In the genomic region with DNA sequence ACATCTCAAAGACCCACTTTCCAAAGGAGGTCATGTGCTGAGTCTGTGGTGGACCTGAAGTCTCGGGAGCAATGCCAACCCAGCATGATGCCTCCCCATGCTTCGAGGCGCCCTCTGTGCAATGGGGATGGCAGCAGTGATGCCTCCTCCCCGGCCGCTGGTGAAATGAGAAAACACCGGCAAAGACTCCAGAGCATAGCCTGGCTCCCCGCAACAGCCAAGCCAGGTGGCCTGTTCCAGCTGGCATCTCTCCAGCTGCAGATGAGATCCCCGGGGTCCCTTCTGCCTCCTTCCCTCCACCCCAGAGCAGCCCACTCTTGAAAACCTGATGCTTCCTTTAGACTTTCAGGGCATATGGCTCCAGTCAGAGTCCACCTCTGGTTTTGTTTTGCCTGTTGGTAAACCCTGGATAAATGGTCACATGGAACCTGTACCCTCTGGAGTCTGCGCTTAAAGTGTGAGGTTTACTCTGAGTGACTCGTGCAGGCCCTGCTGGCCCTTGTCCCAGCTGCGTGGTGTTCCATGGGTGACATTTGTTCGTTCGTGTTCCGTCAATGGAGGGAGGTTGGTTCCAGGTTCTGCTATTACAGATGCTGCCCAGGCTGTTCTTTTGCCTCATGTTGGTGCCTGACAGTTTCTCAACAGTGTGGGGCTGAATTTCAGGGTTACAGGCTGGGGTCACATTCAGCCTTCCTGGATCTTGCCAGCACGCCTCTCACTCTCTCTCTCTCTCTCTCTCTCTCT, we compare ENCODE assay signal across 19 cellular contexts.
DNase-seq lines count a peak whose midpoint lies in the region; ATAC-seq and TF ChIP-seq lines count a peak whose summit lies in the region.
"Had no signal": no experiment of that assay in that cellular context is flagged by ENCODE, and none has a peak within 500 bp of the region (broad histone marks: within the 10 kb centered on the region; RNA-seq: fewer than 3 reads in every experiment).

No MANE protein-coding gene starts in this region.

- H3K23ac ChIP-seq in neuronal stem cell (ENCODE audit: low read depth, low read length, poor library complexity): no peak overlapping the region

- peaks cover 7 to 32% of the 10 kb centered on the region in 2 donors for H3K4me1 ChIP-seq in neuronal stem cell (ENCODE audit: control insufficient read depth in 2 of 2, insufficient read depth in 1 of 2, low read depth in 1 of 2, low read length in 2 of 2)
- H3K4me1 ChIP-seq: prostate gland had no signal

- peaks cover 0 to 16% (median 0%) of the 10 kb centered on the region in 3 experiments for H3K27me3 ChIP-seq in neuronal stem cell (ENCODE audit: control insufficient read depth in 3 of 3, insufficient read depth in 3 of 3, low read depth in 1 of 3, low read length in 3 of 3)
- H3K27me3 ChIP-seq: spleen had no signal

- H2BK5ac ChIP-seq in neuronal stem cell (ENCODE audit: low read length): no peak overlapping the region

- H2AFZ ChIP-seq in neuronal stem cell (ENCODE audit: low read length): no peak overlapping the region

- H4K8ac ChIP-seq in neuronal stem cell (ENCODE audit: low read depth, low read length): no peak overlapping the region

- H2BK12ac ChIP-seq in neuronal stem cell (ENCODE audit: low read length): no peak overlapping the region

- peak overlapping the region; percentile 21 for H3K18ac ChIP-seq in neuronal stem cell (ENCODE audit: low read length)

- peaks cover 0 to 3% of the 10 kb centered on the region in 2 donors for H3K9me3 ChIP-seq in neuronal stem cell (replicated peaks in 1 of 2; ENCODE audit: control insufficient read depth in 2 of 2, insufficient read depth in 1 of 2, low read depth in 1 of 2, low read length in 2 of 2)
- H3K9me3 ChIP-seq: prostate gland, spleen had no signal

- no CpG with 5 or more reads among the region's 15 CpGs for WGBS in neuronal stem cell (ENCODE audit: extremely low coverage in 2 of 2, insufficient read length in 2 of 2, insufficient replicate concordance in 1 of 2), 2 donors

- H3K14ac ChIP-seq in neuronal stem cell (ENCODE audit: low read length): no peak overlapping the region

- no peak overlapping the region for H3K9ac ChIP-seq in neuronal stem cell (ENCODE audit: low read depth, low read length, poor library complexity)

- no peak overlapping the region for H3K4me2 ChIP-seq in neuronal stem cell (ENCODE audit: insufficient read depth, low read length, poor library complexity, severe bottlenecking)

- peak overlapping the region; percentile 33 to 80 (median 67) for H3K27ac Mint-ChIP-seq in brain
- no peak overlapping the region for H3K27ac Mint-ChIP-seq in activated CD4-positive, alpha-beta T cell treated with anti-CD3 and anti-CD28 coated beads, Interleukin-2, amount 10 ng/mL, durations not matched to agents 24 days and 14 days
- H3K27ac Mint-ChIP-seq: activated CD4-positive, alpha-beta T cell treated with anti-CD3 and anti-CD28 coated beads for 36 hours; activated naive CD8-positive, alpha-beta T cell treated with anti-CD3 and anti-CD28 coated beads for 36 hours; activated T-helper 17 cell treated with anti-CD3 and anti-CD28 coated beads, Interleukin-2, amount 50 U/mL, for 72 hours had no signal

- TF ChIP-seq CTCF in brain (conservative IDR thresholded peaks at IDR 0.05): no peak

- no peaks in the 10 kb centered on the region for H3K36me3 Mint-ChIP-seq in brain
- no peaks in the 10 kb centered on the region for H3K36me3 Mint-ChIP-seq in activated CD4-positive, alpha-beta T cell treated with anti-CD3 and anti-CD28 coated beads, Interleukin-2, amount 10 ng/mL, durations not matched to agents 24 days and 14 days (ENCODE audit: low read depth)
- H3K36me3 Mint-ChIP-seq: activated naive CD8-positive, alpha-beta T cell treated with anti-CD3 and anti-CD28 coated beads for 36 hours had no signal

- H3K79me1 ChIP-seq in neuronal stem cell (ENCODE audit: low read depth, low read length): no peaks in the 10 kb centered on the region

- ATAC-seq in HG03521 (IDR thresholded peaks at IDR 0.05; ENCODE audit: unreplicated experiment): no peak
- ATAC-seq: activated CD4-positive, alpha-beta T cell treated with anti-CD3 and anti-CD28 coated beads for 36 hours; activated T-helper 17 cell treated with anti-CD3 and anti-CD28 coated beads, Interleukin-2, amount 50 U/mL, for 72 hours; esophagus mucosa had no signal

- no peaks in the 10 kb centered on the region for H3K9me3 Mint-ChIP-seq in brain
- H3K9me3 Mint-ChIP-seq in activated CD4-positive, alpha-beta T cell treated with anti-CD3 and anti-CD28 coated beads, Interleukin-2, amount 10 ng/mL, durations not matched to agents 24 days and 14 days: no peaks in the 10 kb centered on the region
- H3K9me3 Mint-ChIP-seq: activated naive CD8-positive, alpha-beta T cell treated with anti-CD3 and anti-CD28 coated beads for 36 hours; activated T-helper 17 cell treated with anti-CD3 and anti-CD28 coated beads, Interleukin-2, amount 50 U/mL, for 72 hours; neural crest cell had no signal

- no peaks in the 10 kb centered on the region for H3K36me3 ChIP-seq in neuronal stem cell (replicated peaks in 1 of 2; ENCODE audit: control insufficient read depth in 2 of 2, insufficient read depth in 2 of 2, low read length in 2 of 2)
- H3K36me3 ChIP-seq: prostate gland, spleen had no signal

- H3K4me3 ChIP-seq in neuronal stem cell (ENCODE audit: low read length in 2 of 2): no peak overlapping the region
- H3K4me3 ChIP-seq: prostate gland, spleen had no signal

- H4K91ac ChIP-seq in neuronal stem cell (ENCODE audit: low read depth, low read length, poor library complexity): no peak overlapping the region

- no peak overlapping the region for H3K4ac ChIP-seq in neuronal stem cell (ENCODE audit: low read length)

- no peak overlapping the region for H3K27ac ChIP-seq in neuronal stem cell (replicated peaks; ENCODE audit: low read length)
- H3K27ac ChIP-seq: prostate gland, spleen had no signal

- H2BK15ac ChIP-seq in neuronal stem cell (ENCODE audit: low read length): no peak overlapping the region

- no peak overlapping the region for H3K4me3 Mint-ChIP-seq in brain
- no peak overlapping the region for H3K4me3 Mint-ChIP-seq in activated CD4-positive, alpha-beta T cell treated with anti-CD3 and anti-CD28 coated beads, Interleukin-2, amount 10 ng/mL, durations not matched to agents 24 days and 14 days
- H3K4me3 Mint-ChIP-seq: activated CD4-positive, alpha-beta T cell treated with anti-CD3 and anti-CD28 coated beads for 36 hours; activated naive CD8-positive, alpha-beta T cell treated with anti-CD3 and anti-CD28 coated beads for 36 hours; activated T-helper 17 cell treated with anti-CD3 and anti-CD28 coated beads, Interleukin-2, amount 50 U/mL, for 72 hours; neural crest cell had no signal

- peaks cover 7% of the 10 kb centered on the region for H3K27me3 Mint-ChIP-seq in brain
- H3K27me3 Mint-ChIP-seq in activated CD4-positive, alpha-beta T cell treated with anti-CD3 and anti-CD28 coated beads, Interleukin-2, amount 10 ng/mL, durations not matched to agents 24 days and 14 days: no peaks in the 10 kb centered on the region
- H3K27me3 Mint-ChIP-seq: activated CD4-positive, alpha-beta T cell treated with anti-CD3 and anti-CD28 coated beads for 36 hours; activated naive CD8-positive, alpha-beta T cell treated with anti-CD3 and anti-CD28 coated beads for 36 hours had no signal

- H2AK5ac ChIP-seq in neuronal stem cell (ENCODE audit: low read depth, low read length): peak overlapping the region; percentile 12

- DNase-seq in DMS 273 treated with DMSO at 0.1 percent for 48 hours (lab: John Stamatoyannopoulos, UW): peak; percentile 86
- peak; percentile 32 for DNase-seq in NCI-H1105 (lab: John Stamatoyannopoulos, UW)
- no peak for DNase-seq in neuronal stem cell (ENCODE audit: low spot score)
- DNase-seq in central memory CD4-positive, alpha-beta T cell: no peak
- DNase-seq in anterior cingulate cortex (lab: John Stamatoyannopoulos, UW): no peak
- DNase-seq in activated CD4-positive, alpha-beta T cell treated with anti-CD3 and anti-CD28 coated beads, Interleukin-2, amount 10 ng/mL, durations not matched to agents 24 days and 14 days: no peak
- DNase-seq: activated CD4-positive, alpha-beta T cell treated with anti-CD3 and anti-CD28 coated beads for 36 hours; activated naive CD8-positive, alpha-beta T cell treated with anti-CD3 and anti-CD28 coated beads for 36 hours; effector memory CD4-positive, alpha-beta T cell; EL; H7; NCI-H146; spleen had no signal

- peaks cover 37% of the 10 kb centered on the region for H3K4me1 Mint-ChIP-seq in brain
- peaks cover 1% of the 10 kb centered on the region for H3K4me1 Mint-ChIP-seq in activated CD4-positive, alpha-beta T cell treated with anti-CD3 and anti-CD28 coated beads, Interleukin-2, amount 10 ng/mL, durations not matched to agents 24 days and 14 days
- H3K4me1 Mint-ChIP-seq: activated CD4-positive, alpha-beta T cell treated with anti-CD3 and anti-CD28 coated beads for 36 hours; activated naive CD8-positive, alpha-beta T cell treated with anti-CD3 and anti-CD28 coated beads for 36 hours; activated T-helper 17 cell treated with anti-CD3 and anti-CD28 coated beads, Interleukin-2, amount 50 U/mL, for 72 hours had no signal

- H2BK120ac ChIP-seq in neuronal stem cell (ENCODE audit: low read depth, low read length): no peak overlapping the region

- intact Hi-C loops in activated CD4-positive, alpha-beta T cell treated with anti-CD3 and anti-CD28 coated beads, Interleukin-2, amount 10 ng/mL, durations not matched to agents 24 days and 14 days (cut with micrococcal nuclease): no loop called here

Comparison
In these comparisons a context has a peak if more than half of its experiments do, and no peak if none do; other contexts are left out.
1. DNase-seq: peak in DMS 273 treated with DMSO at 0.1 percent for 48 hours (single experiment) and NCI-H1105 (single experiment); none in neuronal stem cell (single experiment), central memory CD4-positive, alpha-beta T cell (single experiment), anterior cingulate cortex (0 of 58) and activated CD4-positive, alpha-beta T cell treated with anti-CD3 and anti-CD28 coated beads, Interleukin-2, amount 10 ng/mL, durations not matched to agents 24 days and 14 days (single experiment).